ENCODE assay signal across 8 cellular contexts in the genomic region with DNA sequence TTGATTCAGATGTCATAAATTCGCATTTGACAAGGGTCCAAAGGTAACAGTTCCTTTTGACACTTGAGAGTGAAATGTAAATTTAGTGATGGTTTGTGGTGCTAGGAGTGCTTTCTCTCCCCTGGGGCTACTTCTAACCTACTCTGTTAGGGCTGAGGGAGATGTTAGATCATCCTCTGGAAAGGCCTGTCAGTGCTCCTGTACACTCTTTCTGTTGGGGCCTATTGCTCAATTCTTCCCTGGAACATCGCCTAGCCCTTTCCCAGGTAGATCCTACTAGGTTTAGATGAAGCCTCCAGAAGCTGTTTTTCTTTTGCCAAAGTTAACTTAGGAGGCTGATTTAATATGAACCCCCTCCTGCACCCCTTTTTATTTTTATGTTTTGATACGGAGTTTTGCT. TPM values are rescaled to one million over a fixed set of nuclear protein-coding genes. Genes with fewer than 3 reads are reported as not detected.
DNase-seq lines count a peak whose midpoint lies in the region; ATAC-seq and TF ChIP-seq lines count a peak whose summit lies in the region.

No MANE protein-coding gene starts in this region.

- CTCF ChIA-PET in CD4-positive, alpha-beta T cell (lab: Charles Lee): interaction anchor here (0.6 to 1.4 kb wide), 4 partner anchors 54 to 501 kb away, joined by 3 to 10 read pairs (median 4); partner anchors contain the start of genes MSL2 and STAG1
- CTCF ChIA-PET in HCT116 (lab: Charles Lee): no interaction called here

- WGBS in mesenchymal stem cell: 95% methylated on average over 3 of the region's 3 CpGs

- BruUV-seq in HCT116 (replicated peaks; lab: Mats Ljungman, UMichigan): no TSS peak

- no peak overlapping the region for H3K23ac ChIP-seq in mesenchymal stem cell (ENCODE audit: low read length in 2 of 2)

- no peak for TF ChIP-seq RAD21 in HCT116 (IDR thresholded peaks at IDR 0.05; ENCODE audit: low read depth)

- H3K4me2 ChIP-seq in HCT116 (ENCODE audit: low read length) (peak overlapping the region; percentile 90), mesenchymal stem cell (ENCODE audit: low read length, poor library complexity, severe bottlenecking) (no peak overlapping the region)

- H3K4ac ChIP-seq in mesenchymal stem cell (ENCODE audit: low read depth in 1 of 2, low read length in 2 of 2): no peak overlapping the region

- H3K14ac ChIP-seq in mesenchymal stem cell (ENCODE audit: low read length in 2 of 2): no peak overlapping the region

- H4K8ac ChIP-seq in mesenchymal stem cell (ENCODE audit: low read length): no peak overlapping the region

- peak overlapping the region; percentile 85 for H3K27ac Mint-ChIP-seq in CD4-positive, alpha-beta T cell
- peak overlapping the region; percentile 90 for H3K27ac Mint-ChIP-seq in activated T-helper 2 cell treated with anti-CD3 and anti-CD28 coated beads, Interferon-gamma antibody, Interleukin-2, Interleukin-4, amounts not matched to agents 10 μg/mL and 5 μg/mL and 100 μg/mL, durations not matched to agents 14 hours and 24 hours and 36 hours

- no peak overlapping the region for H4K91ac ChIP-seq in mesenchymal stem cell (ENCODE audit: low read length)

- DNase-seq in CD4-positive, alpha-beta T cell: no peak
- no peak for DNase-seq in HCT116 (ENCODE audit: low read depth, low spot score)
- DNase-seq in activated T-helper 2 cell treated with anti-CD3 and anti-CD28 coated beads, Interferon-gamma antibody, Interleukin-2, Interleukin-4, amounts not matched to agents 10 μg/mL and 5 μg/mL and 100 μg/mL, durations not matched to agents 14 hours and 24 hours and 36 hours (ENCODE audit: low spot score): no peak
- no peak for DNase-seq in mesenchymal stem cell
- no peak for DNase-seq in nucleus accumbens (lab: John Stamatoyannopoulos, UW)
- no peak for DNase-seq in D341Med (ENCODE audit: low spot score)

- H3K4me3 ChIP-seq in HCT116 (replicated peaks in 1 of 2; ENCODE audit: low read depth in 1 of 2, low read length in 2 of 2): peak overlapping the region; percentile 71 to 73
- H3K4me3 ChIP-seq in mesenchymal stem cell (ENCODE audit: insufficient read depth in 1 of 2, low read depth in 1 of 2, low read length in 2 of 2): peak overlapping the region in 1 of 2 experiments; percentile 83

- H3K9me3 Mint-ChIP-seq in CD4-positive, alpha-beta T cell: no peaks in the 10 kb centered on the region
- no peaks in the 10 kb centered on the region for H3K9me3 Mint-ChIP-seq in activated T-helper 2 cell treated with anti-CD3 and anti-CD28 coated beads, Interferon-gamma antibody, Interleukin-2, Interleukin-4, amounts not matched to agents 10 μg/mL and 5 μg/mL and 100 μg/mL, durations not matched to agents 14 hours and 24 hours and 36 hours

- H4K20me1 ChIP-seq in HCT116 (ENCODE audit: insufficient read depth): no peaks in the 10 kb centered on the region

- no peaks in the 10 kb centered on the region for H3K27me3 ChIP-seq in CD4-positive, alpha-beta T cell (ENCODE audit: control insufficient read depth, insufficient read depth, low read length)
- H3K27me3 ChIP-seq in HCT116 (ENCODE audit: insufficient read depth, low read length) (no peaks in the 10 kb centered on the region), mesenchymal stem cell (ENCODE audit: control insufficient read depth in 1 of 2, insufficient read depth in 1 of 2, low read length in 2 of 2) (no peaks in the 10 kb centered on the region)

- H3K36me3 ChIP-seq in HCT116 (ENCODE audit: control insufficient read depth in 1 of 2, insufficient read depth in 2 of 2, low read length in 2 of 2) (0 out of 4 replicates have a peak, but pooled peaks cover 0 to 5% of the 10 kb centered on the region in 2 experiments), mesenchymal stem cell (ENCODE audit: control insufficient read depth in 1 of 2, insufficient read depth in 2 of 2, low read depth in 1 of 2, low read length in 2 of 2) (peaks cover 0 to 12% of the 10 kb centered on the region in 2 experiments)

- H2AFZ ChIP-seq in HCT116 (ENCODE audit: low read depth, low read length, poor library complexity, severe bottlenecking): no peak overlapping the region
- H2AFZ ChIP-seq in mesenchymal stem cell (ENCODE audit: low read depth, low read length): no peak overlapping the region

- no peak overlapping the region for H2AK5ac ChIP-seq in mesenchymal stem cell (ENCODE audit: low read length, severe bottlenecking)

- H3K9ac ChIP-seq in HCT116 (ENCODE audit: low read length) (peak overlapping the region; percentile 70), mesenchymal stem cell (ENCODE audit: low read length) (peak overlapping the region; percentile 89)

- H3K9me3 ChIP-seq in CD4-positive, alpha-beta T cell (ENCODE audit: control insufficient read depth, low read length): no peaks in the 10 kb centered on the region
- H3K9me3 ChIP-seq in HCT116 (ENCODE audit: control insufficient read depth in 1 of 2, insufficient read depth in 1 of 2, low read depth in 1 of 2, low read length in 2 of 2) (no peaks in the 10 kb centered on the region), mesenchymal stem cell (ENCODE audit: control insufficient read depth, low read length) (no peaks in the 10 kb centered on the region)

- peaks cover 20% of the 10 kb centered on the region for H3K36me3 Mint-ChIP-seq in CD4-positive, alpha-beta T cell (ENCODE audit: low read depth)
- H3K36me3 Mint-ChIP-seq in activated T-helper 2 cell treated with anti-CD3 and anti-CD28 coated beads, Interferon-gamma antibody, Interleukin-2, Interleukin-4, amounts not matched to agents 10 μg/mL and 5 μg/mL and 100 μg/mL, durations not matched to agents 14 hours and 24 hours and 36 hours (ENCODE audit: low read depth): no peaks in the 10 kb centered on the region

- H3K4me1 ChIP-seq in HCT116 (ENCODE audit: control insufficient read depth in 1 of 2, insufficient read depth in 2 of 2, low read length in 2 of 2) (peaks cover 18 to 23% of the 10 kb centered on the region in 2 experiments), mesenchymal stem cell (ENCODE audit: control insufficient read depth, insufficient read depth, low read depth, low read length) (peaks cover 5% of the 10 kb centered on the region)

- H3K4me1 Mint-ChIP-seq in CD4-positive, alpha-beta T cell (ENCODE audit: low read depth): peaks cover 28% of the 10 kb centered on the region
- H3K4me1 Mint-ChIP-seq in activated T-helper 2 cell treated with anti-CD3 and anti-CD28 coated beads, Interferon-gamma antibody, Interleukin-2, Interleukin-4, amounts not matched to agents 10 μg/mL and 5 μg/mL and 100 μg/mL, durations not matched to agents 14 hours and 24 hours and 36 hours (ENCODE audit: low read depth): peaks cover 17% of the 10 kb centered on the region

- POLR2A ChIA-PET in CD4-positive, alpha-beta T cell (lab: Charles Lee): interaction anchor here (0.6 to 3.4 kb wide), 5 partner anchors 54 to 1637 kb away, joined by 3 to 51 read pairs (median 15); partner anchors contain the start of genes MSL2, NCK1 and STAG1
- POLR2A ChIA-PET in HCT116 (lab: Charles Lee): no interaction called here

- H3K79me1 ChIP-seq in mesenchymal stem cell (replicated peaks; ENCODE audit: low read length, poor library complexity, severe bottlenecking): peaks cover 26% of the 10 kb centered on the region

- TF ChIP-seq CTCF in CD4-positive, alpha-beta T cell (IDR thresholded peaks at IDR 0.05): no peak
- TF ChIP-seq CTCF in HCT116 (IDR thresholded peaks at IDR 0.05 in 2 of 3, conservative IDR thresholded peaks at IDR 0.05 in 1 of 3; ENCODE audit: borderline replicate concordance in 1 of 3, insufficient read depth in 1 of 3, low read depth in 2 of 3, low read length in 2 of 3): no peak

- no peak for TF ChIP-seq POLR2A in HCT116 (IDR thresholded peaks at IDR 0.05; ENCODE audit: borderline replicate concordance, extremely low read depth, insufficient read depth, insufficient read length)

- H2BK15ac ChIP-seq in mesenchymal stem cell (ENCODE audit: low read depth, poor library complexity, severe bottlenecking): no peak overlapping the region

- H2BK120ac ChIP-seq in mesenchymal stem cell (ENCODE audit: low read depth, low read length): no peak overlapping the region

- no peaks in the 10 kb centered on the region for H3K9me2 ChIP-seq in HCT116 (ENCODE audit: insufficient read depth)

- H2BK12ac ChIP-seq in mesenchymal stem cell (ENCODE audit: low read length in 2 of 2): no peak overlapping the region

- H3K79me2 ChIP-seq in HCT116 (ENCODE audit: insufficient read depth, low read length): peaks cover 35% of the 10 kb centered on the region

- RAD21 ChIA-PET in HCT116 (lab: Charles Lee; ENCODE audit: low non-redundant PET in 1 of 2, low total read pairs in 2 of 2, uncharacterized antibody in 2 of 2, unreplicated experiment in 2 of 2): no interaction called here

- ATAC-seq in CD4-positive, alpha-beta T cell (ENCODE audit: poor library complexity): no peak
- no peak for ATAC-seq in HCT116
- ATAC-seq in HG03135 (IDR thresholded peaks at IDR 0.05; ENCODE audit: unreplicated experiment): no peak
- ATAC-seq in HG03159 (IDR thresholded peaks at IDR 0.05; ENCODE audit: unreplicated experiment): no peak

- peak overlapping the region; percentile 91 for H3K4me3 Mint-ChIP-seq in CD4-positive, alpha-beta T cell
- peak overlapping the region; percentile 88 for H3K4me3 Mint-ChIP-seq in activated T-helper 2 cell treated with anti-CD3 and anti-CD28 coated beads, Interferon-gamma antibody, Interleukin-2, Interleukin-4, amounts not matched to agents 10 μg/mL and 5 μg/mL and 100 μg/mL, durations not matched to agents 14 hours and 24 hours and 36 hours (ENCODE audit: low read depth)

- H3K27ac ChIP-seq in CD4-positive, alpha-beta T cell (ENCODE audit: low read depth, low read length): peak overlapping the region; percentile 42
- H3K27ac ChIP-seq in HCT116 (ENCODE audit: low read depth, low read length) (peak overlapping the region; percentile 70; the same call in 1 of the 2 replicates), mesenchymal stem cell (ENCODE audit: low read length, poor library complexity, severe bottlenecking) (no peak overlapping the region)

- H2BK5ac ChIP-seq in mesenchymal stem cell (ENCODE audit: low read depth, low read length, poor library complexity, severe bottlenecking): no peak overlapping the region

- intact Hi-C loops in CD4-positive, alpha-beta T cell (cut with DNase I, micrococcal nuclease): loop anchor here (2.0 to 10.0 kb wide), 5 partner anchors 57 to 503 kb away; partner anchors contain the start of gene STAG1 (in 2 of the 2)
- intact Hi-C loops in HCT116 (cut with micrococcal nuclease): loop anchor here (5.0 kb wide), 1 partner anchor 109 kb away; no protein-coding TSS in a partner anchor
- intact Hi-C loops in activated T-helper 2 cell treated with anti-CD3 and anti-CD28 coated beads, Interferon-gamma antibody, Interleukin-2, Interleukin-4, amounts not matched to agents 10 μg/mL and 5 μg/mL and 100 μg/mL, durations not matched to agents 14 hours and 24 hours and 36 hours (cut with micrococcal nuclease): loop anchor here (2.0 kb wide), 2 partner anchors 173 to 567 kb away; partner anchors contain the start of gene SLC35G2

- no peaks in the 10 kb centered on the region for H3K27me3 Mint-ChIP-seq in CD4-positive, alpha-beta T cell
- no peaks in the 10 kb centered on the region for H3K27me3 Mint-ChIP-seq in activated T-helper 2 cell treated with anti-CD3 and anti-CD28 coated beads, Interferon-gamma antibody, Interleukin-2, Interleukin-4, amounts not matched to agents 10 μg/mL and 5 μg/mL and 100 μg/mL, durations not matched to agents 14 hours and 24 hours and 36 hours (ENCODE audit: low read depth)

- no peak overlapping the region for H3K18ac ChIP-seq in mesenchymal stem cell (ENCODE audit: low read depth in 1 of 2, low read length in 2 of 2)

RNA-seq across cellular contexts. Expression of gene PCCB, which starts 1.4 kb away (rescaled TPM):
- total RNA-seq in CD4-positive, alpha-beta T cell: 10 to 100 TPM in 1 of 2 experiments, 1 to 10 TPM in 1; 8.3 to 10.2 TPM
- total RNA-seq in HCT116 (2021; ENCODE audit: unreplicated experiment): 48.9 TPM
- 61.1 and 61.9 TPM in 2 replicates for polyA plus RNA-seq in HCT116 (2012)
- total RNA-seq in activated T-helper 2 cell treated with anti-CD3 and anti-CD28 coated beads, Interferon-gamma antibody, Interleukin-2, Interleukin-4, amounts not matched to agents 10 μg/mL and 5 μg/mL and 100 μg/mL, durations not matched to agents 14 hours and 24 hours and 36 hours: 44.5 and 47.5 TPM in 2 replicates
- polyA plus RNA-seq in mesenchymal stem cell (2013, experiment 1 of 2): 23.4 TPM
- polyA plus RNA-seq in mesenchymal stem cell (2013, experiment 2 of 2): 23.2 TPM

RNA-seq across cellular contexts. Expression of gene MSL2, which starts 55.4 kb away (rescaled TPM):
- 100 to 1,000 TPM; 143 to 146 TPM for total RNA-seq in CD4-positive, alpha-beta T cell
- 34.8 TPM for total RNA-seq in HCT116 (2021; ENCODE audit: unreplicated experiment)
- polyA plus RNA-seq in HCT116 (2012): 12.6 and 16.9 TPM in 2 replicates
- 37.0 and 37.1 TPM in 2 replicates for total RNA-seq in activated T-helper 2 cell treated with anti-CD3 and anti-CD28 coated beads, Interferon-gamma antibody, Interleukin-2, Interleukin-4, amounts not matched to agents 10 μg/mL and 5 μg/mL and 100 μg/mL, durations not matched to agents 14 hours and 24 hours and 36 hours
- 10.3 TPM for polyA plus RNA-seq in mesenchymal stem cell (2013, experiment 1 of 2)
- polyA plus RNA-seq in mesenchymal stem cell (2013, experiment 2 of 2): 9.6 TPM
